In genomic region chr2:203782262-203782976, GRCh38 we compare ENCODE assay signal across 1 cellular context.
TF ChIP-seq lines count a peak whose summit lies in the region.

No MANE protein-coding gene starts in this region.

TF ChIP-seq in IMR-90, 13 proteins besides CTCF, POLR2A, EP300 and RAD21 (continued from another document):
- TF ChIP-seq, protein P1, sequence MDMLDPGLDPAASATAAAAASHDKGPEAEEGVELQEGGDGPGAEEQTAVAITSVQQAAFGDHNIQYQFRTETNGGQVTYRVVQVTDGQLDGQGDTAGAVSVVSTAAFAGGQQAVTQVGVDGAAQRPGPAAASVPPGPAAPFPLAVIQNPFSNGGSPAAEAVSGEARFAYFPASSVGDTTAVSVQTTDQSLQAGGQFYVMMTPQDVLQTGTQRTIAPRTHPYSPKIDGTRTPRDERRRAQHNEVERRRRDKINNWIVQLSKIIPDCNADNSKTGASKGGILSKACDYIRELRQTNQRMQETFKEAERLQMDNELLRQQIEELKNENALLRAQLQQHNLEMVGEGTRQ (IDR thresholded peaks at IDR 0.05; ENCODE audit: low read depth, low read length): no peak
TF ChIP-seq in IMR-90: peak in this region for 4.
